Comparison of ENCODE assay signal across 8 cellular contexts in genomic region chr7:157250605-157251228, GRCh38.
DNase-seq lines count a peak whose midpoint lies in the region; ATAC-seq and TF ChIP-seq lines count a peak whose summit lies in the region.

No MANE protein-coding gene starts in this region.

- H3K9me3 ChIP-seq in AG04450 (ENCODE audit: control insufficient read depth, insufficient read depth, low read length) (no peaks in the 10 kb centered on the region), OCI-LY1 (ENCODE audit: low read length) (no peaks in the 10 kb centered on the region), gastroesophageal sphincter (no peaks in the 10 kb centered on the region)

- no peaks in the 10 kb centered on the region for H3K9me2 ChIP-seq in OCI-LY1 (ENCODE audit: low read depth, low read length)

- H2AFZ ChIP-seq in OCI-LY1 (ENCODE audit: low read length): no peak overlapping the region

- in situ Hi-C loops in GM13977 (cut with MboI; ENCODE audit: low pct_unique_long_range_greater_than_20kb, low sequenced_read_pairs, unreplicated experiment): loop anchor here (25.0 kb wide), 1 partner anchor 288 kb away; no protein-coding TSS in a partner anchor

- POLR2A ChIA-PET in AG04450 (lab: Yijun Ruan, JAX): no interaction called here

- TF ChIP-seq EP300 in gastroesophageal sphincter (IDR thresholded peaks at IDR 0.05): no peak

- H3K4me2 ChIP-seq in OCI-LY1 (ENCODE audit: low read length): no peak overlapping the region

- TF ChIP-seq CTCF in AG04450 (IDR thresholded peaks at IDR 0.05; ENCODE audit: low read depth, low read length) (peak; percentile 80), GM13977 (IDR thresholded peaks at IDR 0.05; ENCODE audit: extremely low read depth, insufficient read depth, missing control alignments) (peak; percentile 84), OCI-LY1 (IDR thresholded peaks at IDR 0.05; ENCODE audit: low read length) (peak; percentile 98), gastroesophageal sphincter (IDR thresholded peaks at IDR 0.05) (peak; percentile 48 to 71 (median 58))

- DNase-seq in AG04450 (ENCODE audit: low read depth, low spot score) (no peak), GM13977 (ENCODE audit: low spot score) (peak; percentile 64), retina (peak; percentile 28), putamen (ENCODE audit: low spot score) (no peak)
- DNase-seq in activated T-helper 1 cell treated with anti-CD3 and anti-CD28 coated beads, Interleukin-2, amount 50 U/mL, for 16 hours (ENCODE audit: low read depth in 1 of 2, low spot score in 1 of 2): peak; percentile 11 to 12

- ATAC-seq in HG03439 (IDR thresholded peaks at IDR 0.05; ENCODE audit: unreplicated experiment) (peak; percentile 69), gastroesophageal sphincter (peak; percentile 61)

- H3F3A ChIP-seq in OCI-LY1 (ENCODE audit: insufficient read depth, low read length): no peaks in the 10 kb centered on the region

- no peak for TF ChIP-seq POLR2A in gastroesophageal sphincter (IDR thresholded peaks at IDR 0.05)

- H3K4me3 ChIP-seq in AG04450 (ENCODE audit: low read depth, low read length) (no peak overlapping the region), OCI-LY1 (ENCODE audit: low read depth, low read length, poor library complexity, severe bottlenecking) (no peak overlapping the region), gastroesophageal sphincter (no peak overlapping the region)

- H3K4me1 ChIP-seq in OCI-LY1 (ENCODE audit: insufficient read depth, low read length, severe bottlenecking) (peaks cover 10% of the 10 kb centered on the region), gastroesophageal sphincter (no peaks in the 10 kb centered on the region)

- H3K27me3 ChIP-seq in AG04450 (ENCODE audit: control insufficient read depth, insufficient read depth, low read length): no peaks in the 10 kb centered on the region
- H3K27me3 ChIP-seq in OCI-LY1 (ENCODE audit: insufficient read depth, low read length): no peaks in the 10 kb centered on the region
- H3K27me3 ChIP-seq in gastroesophageal sphincter: no peaks in the 10 kb centered on the region

- CTCF ChIA-PET in AG04450 (lab: Charles Lee): interaction anchor here (0.7 to 2.8 kb wide), 25 partner anchors 8 to 282 kb away, joined by 3 to 26 read pairs (median 5); no protein-coding TSS in a partner anchor

- H3K79me2 ChIP-seq in OCI-LY1 (ENCODE audit: insufficient read depth, low read length): no peaks in the 10 kb centered on the region

- 58 to 59% methylated on average over 9 of the region's 9 CpGs for WGBS in gastroesophageal sphincter (ENCODE audit: low coverage in 1 of 2), 2 donors

- peaks cover 73% of the 10 kb centered on the region for H3K36me3 ChIP-seq in OCI-LY1 (ENCODE audit: insufficient read depth, low read length)
- H3K36me3 ChIP-seq in gastroesophageal sphincter: peaks cover 0 to 66% of the 10 kb centered on the region in 2 donors

- no peaks in the 10 kb centered on the region for H4K20me1 ChIP-seq in OCI-LY1 (ENCODE audit: insufficient read depth, low read length)

- H3K27ac ChIP-seq in AG04450 (ENCODE audit: low read depth, low read length): no peak overlapping the region
- no peak overlapping the region for H3K27ac ChIP-seq in OCI-LY1 (ENCODE audit: low read depth, low read length, poor library complexity, severe bottlenecking)
- H3K27ac ChIP-seq in gastroesophageal sphincter: no peak overlapping the region

- H3K9ac ChIP-seq in OCI-LY1 (ENCODE audit: low read length): no peak overlapping the region

Comparison
In these comparisons a context has a peak if more than half of its experiments do, and no peak if none do; other contexts are left out.
1. DNase-seq: peak in GM13977 (single experiment), activated T-helper 1 cell treated with anti-CD3 and anti-CD28 coated beads, Interleukin-2, amount 50 U/mL, for 16 hours (2 of 2) and retina (single experiment); none in AG04450 (single experiment) and putamen (single experiment).
2. Peak in every context shown above with its lines, with median percentiles within 50 percentile points of each other: CTCF ChIP-seq.